In genomic region chr1:37323486-37324377, GRCh38 we compare ENCODE assay signal across 8 cellular contexts.
DNase-seq lines count a peak whose midpoint lies in the region; ATAC-seq and TF ChIP-seq lines count a peak whose summit lies in the region.

No MANE protein-coding gene starts in this region.

- no peak for ATAC-seq in activated T-cell treated with anti-CD3 and anti-CD28 coated beads, Interleukin-2, amount 50 U/mL, for 72 hours (replicated peaks in 1 of 2)
- ATAC-seq in GM18867 (IDR thresholded peaks at IDR 0.05; ENCODE audit: unreplicated experiment), result no peak
- ATAC-seq in HG02759 (IDR thresholded peaks at IDR 0.05; ENCODE audit: unreplicated experiment), result no peak

- no peaks in the 10 kb centered on the region for H4K20me1 ChIP-seq in Loucy (ENCODE audit: insufficient read depth, low read length, poor library complexity, severe bottlenecking)

- peak; percentile 62 for TF ChIP-seq CTCF in Loucy (conservative IDR thresholded peaks at IDR 0.05; ENCODE audit: low read length)

- no peak overlapping the region for H2AFZ ChIP-seq in Loucy (ENCODE audit: low read length)

- H3K4me1 Mint-ChIP-seq in activated T-cell treated with anti-CD3 and anti-CD28 coated beads, Interleukin-2, amount 50 U/mL, for 72 hours (ENCODE audit: low read depth), result peaks cover 2% of the 10 kb centered on the region

- no peaks in the 10 kb centered on the region for H3K9me3 Mint-ChIP-seq in activated T-cell treated with anti-CD3 and anti-CD28 coated beads, Interleukin-2, amount 50 U/mL, for 72 hours

- H3K4me1 ChIP-seq in Loucy (ENCODE audit: insufficient read depth, low read length, poor library complexity, severe bottlenecking), result no peaks in the 10 kb centered on the region

- H3K4me3 ChIP-seq in Loucy (ENCODE audit: low read length, poor library complexity, severe bottlenecking), result no peak overlapping the region
- no peak overlapping the region for H3K4me3 ChIP-seq in MG63

- H3F3A ChIP-seq in Loucy (ENCODE audit: low read depth), result no peaks in the 10 kb centered on the region

- H3K4me3 Mint-ChIP-seq in activated T-cell treated with anti-CD3 and anti-CD28 coated beads, Interleukin-2, amount 50 U/mL, for 72 hours, result no peak overlapping the region

- H3K9ac ChIP-seq in Loucy (ENCODE audit: low read depth, low read length, poor library complexity, severe bottlenecking), result no peak overlapping the region

- H3K36me3 Mint-ChIP-seq in activated T-cell treated with anti-CD3 and anti-CD28 coated beads, Interleukin-2, amount 50 U/mL, for 72 hours (ENCODE audit: insufficient read depth in 2 of 2), result no peaks in the 10 kb centered on the region

- H3K4me2 ChIP-seq in Loucy (ENCODE audit: low read depth, low read length, poor library complexity, severe bottlenecking), result no peak overlapping the region

- H3K36me3 ChIP-seq in Loucy (ENCODE audit: insufficient read depth, low read length), result no peaks in the 10 kb centered on the region
- no peaks in the 10 kb centered on the region for H3K36me3 ChIP-seq in MG63

- 0 out of 2 replicates have a peak, but pooled peaks cover 2% of the 10 kb centered on the region for H3K9me3 ChIP-seq in Loucy (ENCODE audit: insufficient read depth, low read depth, low read length)
- no peaks in the 10 kb centered on the region for H3K9me3 ChIP-seq in MG63

- H3K9me2 ChIP-seq in Loucy (replicated peaks; ENCODE audit: low read depth, low read length), result no peaks in the 10 kb centered on the region

- H3K27me3 ChIP-seq in Loucy (ENCODE audit: insufficient read depth, low read length, poor library complexity, severe bottlenecking) (no peaks in the 10 kb centered on the region), MG63 (no peaks in the 10 kb centered on the region)

- peaks cover 34% of the 10 kb centered on the region for H3K27me3 Mint-ChIP-seq in activated T-cell treated with anti-CD3 and anti-CD28 coated beads, Interleukin-2, amount 50 U/mL, for 72 hours (ENCODE audit: low read depth)

- H3K79me2 ChIP-seq in Loucy (ENCODE audit: insufficient read depth, low read length), result no peaks in the 10 kb centered on the region

- DNase-seq in activated CD8-positive, alpha-beta memory T cell treated with anti-CD3 and anti-CD28 coated beads for 24 hours, result peak; percentile 60
- DNase-seq in activated CD8-positive, alpha-beta memory T cell treated with anti-CD3 and anti-CD28 coated beads, Interleukin-2, amount 50 U/mL, for 4 hours, result no peak
- DNase-seq in activated T-cell treated with anti-CD3 and anti-CD28 coated beads, Interleukin-2, amount 50 U/mL, for 72 hours, result peak; percentile 16 to 26
- DNase-seq in lung microvascular endothelial cell (ENCODE audit: low read depth in 2 of 2), result peak; percentile 46 to 51
- DNase-seq in MG63, result no peak

- H3K27ac Mint-ChIP-seq in activated T-cell treated with anti-CD3 and anti-CD28 coated beads, Interleukin-2, amount 50 U/mL, for 72 hours, result no peak overlapping the region

Comparison
In these comparisons a context has a peak if more than half of its experiments do, and no peak if none do; other contexts are left out.
1. DNase-seq: peak in activated CD8-positive, alpha-beta memory T cell treated with anti-CD3 and anti-CD28 coated beads for 24 hours (single experiment), activated T-cell treated with anti-CD3 and anti-CD28 coated beads, Interleukin-2, amount 50 U/mL, for 72 hours (2 of 2) and lung microvascular endothelial cell (2 of 2); none in activated CD8-positive, alpha-beta memory T cell treated with anti-CD3 and anti-CD28 coated beads, Interleukin-2, amount 50 U/mL, for 4 hours (single experiment) and MG63 (single experiment).